In genomic region chr10:1057106-1057657, GRCh38 we compare ENCODE assay signal across 8 cellular contexts. TPM values are rescaled to one million over a fixed set of nuclear protein-coding genes. Genes with fewer than 3 reads are reported as not detected.
A peak's percentile ranks its signal among the peaks of the same experiment; 100 is the strongest.
DNase-seq lines count a peak whose midpoint lies in the region; ATAC-seq and TF ChIP-seq lines count a peak whose summit lies in the region.

No MANE protein-coding gene starts in this region.

- H3K4me1 ChIP-seq in Karpas-422 (ENCODE audit: low read length): peaks cover 36% of the 10 kb centered on the region

- H3K27me3 ChIP-seq in Karpas-422 (ENCODE audit: low read length) (no peaks in the 10 kb centered on the region), kidney epithelial cell (ENCODE audit: control insufficient read depth, insufficient read depth, low read length) (no peaks in the 10 kb centered on the region)

- DNase-seq in T-helper 1 cell: no peak
- peak; percentile 66 for DNase-seq in Karpas-422
- no peak for DNase-seq in astrocyte of the spinal cord (ENCODE audit: low read depth, low spot score)
- DNase-seq in kidney epithelial cell (ENCODE audit: low read depth): no peak
- no peak for DNase-seq in substantia nigra (lab: John Stamatoyannopoulos, UW)
- no peak for DNase-seq in effector CD8-positive, alpha-beta T cell (lab: John Stamatoyannopoulos, UW)

- peaks cover 25% of the 10 kb centered on the region for H3K36me3 ChIP-seq in Karpas-422 (ENCODE audit: insufficient read depth, low read length)
- no peaks in the 10 kb centered on the region for H3K36me3 ChIP-seq in kidney epithelial cell (ENCODE audit: control insufficient read depth, insufficient read depth, low read length)

- H3K9me3 Mint-ChIP-seq in T-helper 1 cell treated with Interleukin-12 subunit alpha and Interleukin-12 subunit beta and Interleukin-4 antibody, amounts not matched to agents 30 μg/mL and 1 μg/mL, for 36 hours: no peaks in the 10 kb centered on the region

- H3K4me2 ChIP-seq in Karpas-422 (ENCODE audit: low read depth, low read length, poor library complexity, severe bottlenecking): peak overlapping the region; percentile 92

- in situ Hi-C loops in astrocyte of the spinal cord (cut with HindIII; ENCODE audit: low sequenced_read_pairs): no loop called here

- H3K27ac Mint-ChIP-seq in T-helper 1 cell treated with Interleukin-12 subunit alpha and Interleukin-12 subunit beta and Interleukin-4 antibody, amounts not matched to agents 30 μg/mL and 1 μg/mL, for 36 hours: peak overlapping the region; percentile 85

- H3K9ac ChIP-seq in Karpas-422 (ENCODE audit: low read length): peak overlapping the region; percentile 96

- no peaks in the 10 kb centered on the region for H3K9me3 ChIP-seq in Karpas-422 (ENCODE audit: low read length)

- peaks cover 96% of the 10 kb centered on the region for H3K79me2 ChIP-seq in Karpas-422 (ENCODE audit: low read length)

- TF ChIP-seq CTCF in astrocyte of the spinal cord (IDR thresholded peaks at IDR 0.05; ENCODE audit: low read depth, low read length) (no peak), kidney epithelial cell (IDR thresholded peaks at IDR 0.05; ENCODE audit: insufficient read depth, low read length, poor library complexity, severe bottlenecking) (no peak)

- H3K9me2 ChIP-seq in Karpas-422 (replicated peaks; ENCODE audit: insufficient read depth, low read length): no peaks in the 10 kb centered on the region

- H3K36me3 Mint-ChIP-seq in T-helper 1 cell treated with Interleukin-12 subunit alpha and Interleukin-12 subunit beta and Interleukin-4 antibody, amounts not matched to agents 30 μg/mL and 1 μg/mL, for 36 hours (ENCODE audit: low read depth): peaks cover 39% of the 10 kb centered on the region

- H3K27me3 Mint-ChIP-seq in T-helper 1 cell treated with Interleukin-12 subunit alpha and Interleukin-12 subunit beta and Interleukin-4 antibody, amounts not matched to agents 30 μg/mL and 1 μg/mL, for 36 hours (ENCODE audit: low read depth): no peaks in the 10 kb centered on the region

- H4K20me1 ChIP-seq in Karpas-422 (ENCODE audit: insufficient read depth, low read depth, low read length): peaks cover 18% of the 10 kb centered on the region

- peak overlapping the region; percentile 95 for H3K4me3 Mint-ChIP-seq in T-helper 1 cell treated with Interleukin-12 subunit alpha and Interleukin-12 subunit beta and Interleukin-4 antibody, amounts not matched to agents 30 μg/mL and 1 μg/mL, for 36 hours

- no peak for ATAC-seq in HG02571 (IDR thresholded peaks at IDR 0.05; ENCODE audit: unreplicated experiment)

- H3K27ac ChIP-seq in Karpas-422 (ENCODE audit: low read length): peak overlapping the region; percentile 20
- peak overlapping the region; percentile 89 for H3K27ac ChIP-seq in substantia nigra (ENCODE audit: low read depth, low read length, poor library complexity, severe bottlenecking)

- peak overlapping the region; percentile 92 for H3K4me3 ChIP-seq in Karpas-422 (ENCODE audit: low read length)
- peak overlapping the region; percentile 94 for H3K4me3 ChIP-seq in astrocyte of the spinal cord (ENCODE audit: low read depth, low read length)
- peak overlapping the region; percentile 99 for H3K4me3 ChIP-seq in kidney epithelial cell (ENCODE audit: low read depth, low read length)

- H3K4me1 Mint-ChIP-seq in T-helper 1 cell treated with Interleukin-12 subunit alpha and Interleukin-12 subunit beta and Interleukin-4 antibody, amounts not matched to agents 30 μg/mL and 1 μg/mL, for 36 hours (ENCODE audit: low read depth): peaks cover 77% of the 10 kb centered on the region

- peak overlapping the region; percentile 15; the same call in 1 of the 2 replicates for H2AFZ ChIP-seq in Karpas-422 (ENCODE audit: low read length)

RNA-seq across cellular contexts. Expression of gene WDR37, which starts 1.0 kb away (rescaled TPM):
- 13.3 and 15.2 TPM in 2 replicates for total RNA-seq in Karpas-422 (2014; rRNA removed; shearing (Covaris generic); ENCODE audit: low replicate concordance)
- 15.1 and 17.9 TPM in 2 replicates for total RNA-seq in kidney epithelial cell

RNA-seq across cellular contexts. Expression of gene IDI1, which starts 8.3 kb away (rescaled TPM):
- 129 and 150 TPM in 2 replicates for total RNA-seq in Karpas-422 (2014; rRNA removed; shearing (Covaris generic); ENCODE audit: low replicate concordance)
- total RNA-seq in kidney epithelial cell: 59.5 and 65.3 TPM in 2 replicates

RNA-seq across cellular contexts. Expression of gene IDI2, which starts 31.5 kb away (rescaled TPM):
- total RNA-seq in Karpas-422 (2014; rRNA removed; shearing (Covaris generic); ENCODE audit: low replicate concordance): not detected in 2 replicates
- total RNA-seq in kidney epithelial cell: 0.13 TPM in 1 of 2 replicates, not detected in the other
